27 cellular contexts compared by ENCODE assay signal in the genomic region with DNA sequence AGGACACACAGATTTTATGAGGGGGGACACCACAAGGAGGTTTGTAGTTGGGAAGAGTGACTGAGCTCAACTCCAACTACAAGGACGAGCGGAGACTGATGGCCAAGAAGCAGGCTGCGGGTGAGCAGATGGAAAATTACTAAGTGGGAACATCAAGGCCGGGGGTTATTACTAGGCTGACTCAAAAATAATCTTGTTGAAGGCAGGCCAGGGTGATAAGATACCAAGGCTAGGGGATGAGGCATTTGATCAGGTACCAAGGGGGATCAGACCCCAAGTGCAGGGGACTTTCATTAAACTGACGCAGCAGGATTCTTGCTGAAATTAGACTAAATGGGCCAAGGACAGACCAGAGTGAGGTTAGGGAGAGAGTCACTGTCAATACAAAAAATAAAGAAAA.
"Had no signal": no experiment of that assay in that cellular context is flagged by ENCODE, and none has a peak within 500 bp of the region (broad histone marks: within the 10 kb centered on the region; RNA-seq: fewer than 3 reads in every experiment).

No MANE protein-coding gene starts in this region.

- H3K27ac Mint-ChIP-seq: activated CD8-positive, alpha-beta memory T cell treated with anti-CD3 and anti-CD28 coated beads, Interleukin-2, amount 10 ng/mL, durations not matched to agents 7 days and 5 days; activated naive CD4-positive, alpha-beta T cell treated with anti-CD3 and anti-CD28 coated beads, Interleukin-2, amount 50 U/mL, for 24 hours; activated T-cell treated with anti-CD3 and anti-CD28 coated beads, Interleukin-2, amount 50 U/mL, for 24 hours; activated T-helper 1 cell treated with anti-CD3 and anti-CD28 coated beads, Interleukin-12 subunit alpha, Interleukin-12 subunit beta, Interleukin-2, Interleukin-4 antibody, amounts not matched to agents 30 ng/mL and 10 ng/mL and 1 ng/mL, durations not matched to agents 14 hours and 24 hours and 36 hours had no signal

- H3K36me3 Mint-ChIP-seq: activated CD8-positive, alpha-beta memory T cell treated with anti-CD3 and anti-CD28 coated beads, Interleukin-2, amount 10 ng/mL, durations not matched to agents 7 days and 5 days; activated naive CD4-positive, alpha-beta T cell treated with anti-CD3 and anti-CD28 coated beads, Interleukin-2, amount 50 U/mL, for 24 hours had no signal

- ATAC-seq: activated CD4-positive, CD25-positive, alpha-beta regulatory T cell treated with anti-CD3 and anti-CD28 coated beads, Interleukin-2, amount 50 U/mL, for 24 hours; activated CD8-positive, alpha-beta memory T cell treated with anti-CD3 and anti-CD28 coated beads, Interleukin-2, amount 10 ng/mL, durations not matched to agents 7 days and 5 days had no signal

- H3K9me3 ChIP-seq: Peyer's patch, SJCRH30, SK-N-SH had no signal

- H3K27me3 ChIP-seq: Peyer's patch, SJCRH30 had no signal

- H3K9me3 Mint-ChIP-seq: activated naive CD4-positive, alpha-beta T cell treated with anti-CD3 and anti-CD28 coated beads, Interleukin-2, amount 50 U/mL, for 24 hours; activated T-cell treated with anti-CD3 and anti-CD28 coated beads, Interleukin-2, amount 50 U/mL, for 24 hours; activated T-helper 1 cell treated with anti-CD3 and anti-CD28 coated beads, Interleukin-12 subunit alpha, Interleukin-12 subunit beta, Interleukin-2, Interleukin-4 antibody, amounts not matched to agents 30 ng/mL and 10 ng/mL and 1 ng/mL, durations not matched to agents 14 hours and 24 hours and 36 hours had no signal

- H3K4me2 ChIP-seq: SK-N-SH had no signal

- H3K4me3 ChIP-seq: Peyer's patch, SJCRH30 had no signal

- H3K36me3 ChIP-seq: Peyer's patch, SJCRH30, WERI-Rb-1 had no signal

- H3K9ac ChIP-seq: SK-N-SH had no signal

- H3K4me1 ChIP-seq: Peyer's patch, SJCRH30 had no signal

- DNase-seq: activated CD4-positive, alpha-beta T cell treated with anti-CD3 and anti-CD28 coated beads for 48 hours; activated CD4-positive, alpha-beta T cell treated with anti-CD3 and anti-CD28 coated beads, Interleukin-2, amount 50 U/mL, for 48 hours; activated CD8-positive, alpha-beta memory T cell treated with anti-CD3 and anti-CD28 coated beads, Interleukin-2, amount 10 ng/mL, durations not matched to agents 7 days and 5 days; activated effector memory CD4-positive, alpha-beta T cell treated with Interleukin-2 at 50 U/mL for 16 hours; activated naive CD4-positive, alpha-beta T cell; activated T-cell treated with anti-CD3 and anti-CD28 coated beads, Interleukin-2, amount 50 U/mL, for 24 hours; amniotic stem cell; cerebellar nuclear complex; KG1; NCI-H1048; NCI-H146; NCI-H187 treated with DMSO at 0.1 percent for 48 hours; NCI-H2171; NCI-H2227 treated with DMSO at 0.1 percent for 48 hours; NCI-H526 treated with DMSO at 0.1 percent for 48 hours; NCI-H82; NK-92 treated with Interleukin-12 subunit alpha and Interleukin-12 subunit beta, amount 100 ng/mL, for 24 hours; Peyer's patch; Right ventricle myocardium superior; SJCRH30; SK-N-SH; T-helper 1 cell; WERI-Rb-1 had no signal

- H3K27me3 Mint-ChIP-seq: activated CD8-positive, alpha-beta memory T cell treated with anti-CD3 and anti-CD28 coated beads, Interleukin-2, amount 10 ng/mL, durations not matched to agents 7 days and 5 days had no signal

- H3K4me3 Mint-ChIP-seq: activated CD8-positive, alpha-beta memory T cell treated with anti-CD3 and anti-CD28 coated beads, Interleukin-2, amount 10 ng/mL, durations not matched to agents 7 days and 5 days; activated naive CD4-positive, alpha-beta T cell treated with anti-CD3 and anti-CD28 coated beads, Interleukin-2, amount 50 U/mL, for 24 hours; activated T-cell treated with anti-CD3 and anti-CD28 coated beads, Interleukin-2, amount 50 U/mL, for 24 hours; activated T-helper 1 cell treated with anti-CD3 and anti-CD28 coated beads, Interleukin-12 subunit alpha, Interleukin-12 subunit beta, Interleukin-2, Interleukin-4 antibody, amounts not matched to agents 30 ng/mL and 10 ng/mL and 1 ng/mL, durations not matched to agents 14 hours and 24 hours and 36 hours had no signal

- H3K27ac ChIP-seq: Peyer's patch, RWPE1, SJCRH30, WERI-Rb-1 had no signal

- H3K4me1 Mint-ChIP-seq: activated CD8-positive, alpha-beta memory T cell treated with anti-CD3 and anti-CD28 coated beads, Interleukin-2, amount 10 ng/mL, durations not matched to agents 7 days and 5 days; activated naive CD4-positive, alpha-beta T cell treated with anti-CD3 and anti-CD28 coated beads, Interleukin-2, amount 50 U/mL, for 24 hours had no signal
